15 cellular contexts compared by ENCODE assay signal in the genomic region with DNA sequence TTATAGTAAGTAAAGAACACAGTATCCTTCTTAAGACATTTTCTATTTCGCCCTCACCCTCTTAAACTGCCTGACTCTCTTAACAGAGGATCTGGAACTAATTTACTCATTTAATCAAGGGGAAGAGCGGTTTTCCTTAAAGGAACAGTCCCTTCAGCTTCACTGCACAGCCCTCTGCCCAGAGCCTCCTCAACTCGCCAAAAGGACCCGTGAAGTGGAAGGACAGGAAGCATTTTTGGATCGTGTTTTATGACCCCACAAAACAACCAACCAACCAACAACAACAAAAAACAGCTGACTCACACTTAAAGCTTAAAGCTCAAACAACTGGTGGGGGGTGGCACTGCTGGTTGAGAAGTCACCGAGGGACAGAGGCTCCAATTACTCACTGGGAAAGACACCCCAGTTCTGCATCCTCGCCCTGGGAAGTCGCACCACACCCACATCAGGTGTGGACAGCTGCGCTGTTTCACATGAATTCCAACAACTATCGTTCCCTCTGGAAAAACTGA. TPM values are rescaled to one million over a fixed set of nuclear protein-coding genes. Genes with fewer than 3 reads are reported as not detected.
A peak's percentile ranks its signal among the peaks of the same experiment; 100 is the strongest.
DNase-seq lines count a peak whose midpoint lies in the region; ATAC-seq and TF ChIP-seq lines count a peak whose summit lies in the region.
"Had no signal": no experiment of that assay in that cellular context is flagged by ENCODE, and none has a peak within 500 bp of the region (broad histone marks: within the 10 kb centered on the region; RNA-seq: fewer than 3 reads in every experiment).

No MANE protein-coding gene starts in this region.

- peak overlapping the region; percentile 7 for H3K27ac Mint-ChIP-seq in activated naive CD4-positive, alpha-beta T cell treated with anti-CD3 and anti-CD28 coated beads, Interleukin-2, amount 10 ng/mL, durations not matched to agents 7 days and 5 days
- H3K27ac Mint-ChIP-seq in activated naive CD4-positive, alpha-beta T cell treated with anti-CD3 and anti-CD28 coated beads, Interleukin-2, amount 50 U/mL, for 72 hours = no peak overlapping the region
- H3K27ac Mint-ChIP-seq in activated CD8-positive, alpha-beta T cell treated with anti-CD3 and anti-CD28 coated beads, Interleukin-2, amount 10 ng/mL, durations not matched to agents 7 days and 5 days = no peak overlapping the region
- H3K27ac Mint-ChIP-seq: activated CD4-positive, alpha-beta T cell treated with anti-CD3 and anti-CD28 coated beads for 36 hours; activated naive CD8-positive, alpha-beta T cell had no signal

- ATAC-seq in activated naive CD4-positive, alpha-beta T cell treated with anti-CD3 and anti-CD28 coated beads, Interleukin-2, amount 50 U/mL, for 72 hours = no peak
- no peak for ATAC-seq in thoracic aorta (ENCODE audit: insufficient number of reproducible peaks, low FRiP score, low read depth)
- no peak for ATAC-seq in GM21717 (IDR thresholded peaks at IDR 0.05; ENCODE audit: unreplicated experiment)
- no peak for ATAC-seq in activated CD8-positive, alpha-beta T cell treated with anti-CD3 and anti-CD28 coated beads, Interleukin-2, amount 10 ng/mL, durations not matched to agents 7 days and 5 days
- ATAC-seq: activated CD4-positive, alpha-beta T cell treated with anti-CD3 and anti-CD28 coated beads for 36 hours had no signal

- peaks cover 5% of the 10 kb centered on the region for H3K9me3 Mint-ChIP-seq in activated naive CD4-positive, alpha-beta T cell treated with anti-CD3 and anti-CD28 coated beads, Interleukin-2, amount 10 ng/mL, durations not matched to agents 7 days and 5 days
- H3K9me3 Mint-ChIP-seq in activated naive CD4-positive, alpha-beta T cell treated with anti-CD3 and anti-CD28 coated beads, Interleukin-2, amount 50 U/mL, for 72 hours = peaks cover 0 to 12% of the 10 kb centered on the region in 2 donors
- peaks cover 5% of the 10 kb centered on the region for H3K9me3 Mint-ChIP-seq in activated CD8-positive, alpha-beta T cell treated with anti-CD3 and anti-CD28 coated beads, Interleukin-2, amount 10 ng/mL, durations not matched to agents 7 days and 5 days (ENCODE audit: insufficient read depth)

- no peaks in the 10 kb centered on the region for H3K79me2 ChIP-seq in hepatocyte

- no peak for DNase-seq in activated naive CD4-positive, alpha-beta T cell treated with anti-CD3 and anti-CD28 coated beads, Interleukin-2, amount 10 ng/mL, durations not matched to agents 7 days and 5 days
- DNase-seq in activated naive CD4-positive, alpha-beta T cell treated with anti-CD3 and anti-CD28 coated beads, Interleukin-2, amount 50 U/mL, for 72 hours (ENCODE audit: low spot score in 2 of 2) = no peak
- peak; percentile 55 for DNase-seq in amniotic stem cell (lab: John Stamatoyannopoulos, UW)
- DNase-seq in hepatocyte (ENCODE audit: low spot score) = no peak
- no peak for DNase-seq in thoracic aorta (ENCODE audit: low spot score)
- no peak for DNase-seq in NCI-H2107 (lab: John Stamatoyannopoulos, UW)
- DNase-seq in activated CD8-positive, alpha-beta T cell treated with anti-CD3 and anti-CD28 coated beads, Interleukin-2, amount 10 ng/mL, durations not matched to agents 7 days and 5 days = no peak
- DNase-seq: 8988T; activated CD4-positive, alpha-beta T cell treated with anti-CD3 and anti-CD28 coated beads for 36 hours; H9; NCI-H446; occipital lobe had no signal

- 42% methylated on average over 10 of the region's 10 CpGs for WGBS in hepatocyte (ENCODE audit: low lambda C conversion rate, missing lambda C conversion rate)

- no peak overlapping the region for H3K4me3 ChIP-seq in hepatocyte
- no peak overlapping the region for H3K4me3 ChIP-seq in thoracic aorta

- H3K27me3 ChIP-seq in hepatocyte (no peaks in the 10 kb centered on the region), thoracic aorta (replicated peaks; ENCODE audit: insufficient read depth) (no peaks in the 10 kb centered on the region)

- TF ChIP-seq CTCF in hepatocyte (IDR thresholded peaks at IDR 0.05; ENCODE audit: poor library complexity) (no peak), thoracic aorta (IDR thresholded peaks at IDR 0.05) (no peak)

- no peak overlapping the region for H2AFZ ChIP-seq in hepatocyte

- no peaks in the 10 kb centered on the region for H3K36me3 Mint-ChIP-seq in activated naive CD4-positive, alpha-beta T cell treated with anti-CD3 and anti-CD28 coated beads, Interleukin-2, amount 10 ng/mL, durations not matched to agents 7 days and 5 days
- H3K36me3 Mint-ChIP-seq in activated naive CD4-positive, alpha-beta T cell treated with anti-CD3 and anti-CD28 coated beads, Interleukin-2, amount 50 U/mL, for 72 hours = no peaks in the 10 kb centered on the region
- no peaks in the 10 kb centered on the region for H3K36me3 Mint-ChIP-seq in activated CD8-positive, alpha-beta T cell treated with anti-CD3 and anti-CD28 coated beads, Interleukin-2, amount 10 ng/mL, durations not matched to agents 7 days and 5 days (ENCODE audit: low read depth)

- H3K4me2 ChIP-seq in hepatocyte = peak overlapping the region; percentile 52

- H3K36me3 ChIP-seq in hepatocyte (replicated peaks; ENCODE audit: insufficient read depth, low read depth) (no peaks in the 10 kb centered on the region), thoracic aorta (no peaks in the 10 kb centered on the region)

- H3K9me3 ChIP-seq in hepatocyte (ENCODE audit: low read depth) = no peaks in the 10 kb centered on the region
- no peaks in the 10 kb centered on the region for H3K9me3 ChIP-seq in thoracic aorta

- POLR2A ChIA-PET in activated CD8-positive, alpha-beta T cell treated with anti-CD3 and anti-CD28 coated beads, Interleukin-2, amount 10 ng/mL, durations not matched to agents 7 days and 5 days (lab: Charles Lee) = no interaction called here

- H4K20me1 ChIP-seq in hepatocyte (ENCODE audit: insufficient read depth, poor library complexity, severe bottlenecking) = no peaks in the 10 kb centered on the region

- no peak overlapping the region for H3K4me3 Mint-ChIP-seq in activated naive CD4-positive, alpha-beta T cell treated with anti-CD3 and anti-CD28 coated beads, Interleukin-2, amount 10 ng/mL, durations not matched to agents 7 days and 5 days
- H3K4me3 Mint-ChIP-seq in activated CD8-positive, alpha-beta T cell treated with anti-CD3 and anti-CD28 coated beads, Interleukin-2, amount 10 ng/mL, durations not matched to agents 7 days and 5 days = no peak overlapping the region
- H3K4me3 Mint-ChIP-seq: activated CD4-positive, alpha-beta T cell treated with anti-CD3 and anti-CD28 coated beads for 36 hours; activated naive CD8-positive, alpha-beta T cell; H9 had no signal

- CTCF ChIA-PET in activated naive CD4-positive, alpha-beta T cell treated with anti-CD3 and anti-CD28 coated beads, Interleukin-2, amount 10 ng/mL, durations not matched to agents 7 days and 5 days (lab: Charles Lee) = interaction anchor here (0.8 kb wide), 1 partner anchor 11 kb away, joined by 3 read pairs; no protein-coding TSS in a partner anchor
- CTCF ChIA-PET in activated CD8-positive, alpha-beta T cell treated with anti-CD3 and anti-CD28 coated beads, Interleukin-2, amount 10 ng/mL, durations not matched to agents 7 days and 5 days (lab: Charles Lee) = interaction anchor here (1.5 kb wide), 1 partner anchor 39 kb away, joined by 3 read pairs; no protein-coding TSS in a partner anchor

- H3K27me3 Mint-ChIP-seq in activated naive CD4-positive, alpha-beta T cell treated with anti-CD3 and anti-CD28 coated beads, Interleukin-2, amount 10 ng/mL, durations not matched to agents 7 days and 5 days = peaks cover 34% of the 10 kb centered on the region
- peaks cover 15% of the 10 kb centered on the region for H3K27me3 Mint-ChIP-seq in activated CD8-positive, alpha-beta T cell treated with anti-CD3 and anti-CD28 coated beads, Interleukin-2, amount 10 ng/mL, durations not matched to agents 7 days and 5 days (ENCODE audit: low read depth)

- no peaks in the 10 kb centered on the region for H3K9me2 ChIP-seq in hepatocyte (replicated peaks; ENCODE audit: insufficient read depth)

- H3K27ac ChIP-seq in hepatocyte = peak overlapping the region; percentile 63
- H3K27ac ChIP-seq in thoracic aorta = peak overlapping the region; percentile 58 to 63

- no peaks in the 10 kb centered on the region for H3K4me1 Mint-ChIP-seq in activated naive CD4-positive, alpha-beta T cell treated with anti-CD3 and anti-CD28 coated beads, Interleukin-2, amount 10 ng/mL, durations not matched to agents 7 days and 5 days
- no peaks in the 10 kb centered on the region for H3K4me1 Mint-ChIP-seq in activated CD8-positive, alpha-beta T cell treated with anti-CD3 and anti-CD28 coated beads, Interleukin-2, amount 10 ng/mL, durations not matched to agents 7 days and 5 days (ENCODE audit: low read depth)

- peaks cover 21% of the 10 kb centered on the region for H3K4me1 ChIP-seq in hepatocyte (ENCODE audit: insufficient read depth)
- peaks cover 12 to 28% of the 10 kb centered on the region in 2 donors for H3K4me1 ChIP-seq in thoracic aorta (ENCODE audit: control insufficient read depth in 1 of 2, low read depth in 2 of 2)

RNA-seq across cellular contexts. Expression of gene NID2, which starts 35.7 kb away (rescaled TPM):
- total RNA-seq in activated naive CD4-positive, alpha-beta T cell treated with anti-CD3 and anti-CD28 coated beads, Interleukin-2, amount 50 U/mL, for 72 hours = not detected
- total RNA-seq in hepatocyte = 43.1 and 52.8 TPM in 2 replicates
- polyA plus RNA-seq in hepatocyte = 60.4 and 65.7 TPM in 2 replicates
- 10 to 100 TPM; 21.0 to 33.3 TPM for total RNA-seq in thoracic aorta
- under 1 TPM; 0.18 to 0.29 TPM for total RNA-seq in activated CD8-positive, alpha-beta T cell treated with anti-CD3 and anti-CD28 coated beads, Interleukin-2, amount 10 ng/mL, durations not matched to agents 7 days and 5 days
- total RNA-seq: activated CD4-positive, alpha-beta T cell treated with anti-CD3 and anti-CD28 coated beads for 36 hours; SK-MEL-5 had no signal

RNA-seq across cellular contexts. Expression of gene RTRAF, which starts 43.8 kb away (rescaled TPM):
- 100 to 1,000 TPM; 179 to 241 TPM for total RNA-seq in activated naive CD4-positive, alpha-beta T cell treated with anti-CD3 and anti-CD28 coated beads, Interleukin-2, amount 50 U/mL, for 72 hours
- 94.7 and 96.8 TPM in 2 replicates for total RNA-seq in hepatocyte
- polyA plus RNA-seq in hepatocyte = 177 and 194 TPM in 2 replicates
- total RNA-seq in thoracic aorta = 10 to 100 TPM; 36.9 to 44.8 TPM
- 100 to 1,000 TPM; 201 to 206 TPM for total RNA-seq in activated CD8-positive, alpha-beta T cell treated with anti-CD3 and anti-CD28 coated beads, Interleukin-2, amount 10 ng/mL, durations not matched to agents 7 days and 5 days

Comparison
In these comparisons a context has a peak if more than half of its experiments do, and no peak if none do; other contexts are left out.
1. RNA of gene NID2, which starts 35.7 kb away (total RNA-seq): 43.1 to 52.8 TPM in hepatocyte and 21.0 to 33.3 TPM in thoracic aorta; 0.18 to 0.29 TPM in activated CD8-positive, alpha-beta T cell treated with anti-CD3 and anti-CD28 coated beads, Interleukin-2, amount 10 ng/mL, durations not matched to agents 7 days and 5 days and not detected in activated naive CD4-positive, alpha-beta T cell treated with anti-CD3 and anti-CD28 coated beads, Interleukin-2, amount 50 U/mL, for 72 hours; every median in the first group is over 10 times any median in the second.